8 cellular contexts compared by ENCODE assay signal in the genomic region with DNA sequence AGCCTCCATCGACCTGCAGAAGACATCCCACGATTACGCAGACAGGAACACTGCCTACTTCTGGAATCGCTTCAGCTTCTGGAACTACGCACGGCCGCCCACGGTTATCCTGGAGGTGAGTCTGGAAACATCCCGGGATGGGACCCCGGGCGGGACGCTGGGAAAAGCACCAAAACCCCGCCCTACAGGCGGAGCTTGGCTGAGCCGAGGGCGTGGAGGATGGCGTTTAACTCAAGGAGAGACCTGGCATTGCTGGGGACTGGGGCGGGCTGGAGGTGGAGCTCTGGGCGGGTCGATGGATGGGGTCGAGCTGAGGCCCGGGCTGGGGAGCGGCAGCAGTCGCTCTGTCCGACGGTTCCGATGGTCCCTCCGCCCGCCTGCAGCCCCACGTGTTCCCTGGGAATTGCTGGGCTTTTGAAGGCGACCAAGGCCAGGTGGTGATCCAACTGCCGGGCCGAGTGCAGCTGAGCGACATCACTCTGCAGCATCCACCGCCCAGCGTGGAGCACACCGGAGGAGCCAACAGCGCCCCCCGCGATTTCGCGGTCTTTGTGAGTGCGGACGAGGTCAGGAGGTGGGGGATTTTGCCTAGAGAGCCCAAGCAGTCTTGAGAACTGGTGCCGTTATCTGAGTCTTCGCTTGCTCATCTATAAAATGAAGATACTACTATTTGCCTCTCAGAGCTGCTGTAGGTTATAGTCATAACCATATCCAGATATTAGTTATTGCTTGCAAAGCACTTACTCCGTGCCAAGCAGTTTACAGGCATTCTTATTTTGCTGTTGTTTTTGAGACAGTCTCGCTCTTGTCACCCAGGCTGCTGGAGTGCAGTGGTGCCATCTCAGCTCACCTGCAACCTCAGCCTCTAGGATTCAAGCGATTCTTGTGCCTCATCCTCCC. TPM values are rescaled to one million over a fixed set of nuclear protein-coding genes. Genes with fewer than 3 reads are reported as not detected.
DNase-seq lines count a peak whose midpoint lies in the region; ATAC-seq and TF ChIP-seq lines count a peak whose summit lies in the region.

No MANE protein-coding gene starts in this region.

- H3K36me3 ChIP-seq in neural progenitor cell = peaks cover 3% of the 10 kb centered on the region

- peaks cover 79% of the 10 kb centered on the region for H3F3A ChIP-seq in neural progenitor cell (ENCODE audit: low read depth)

- H3K27ac ChIP-seq in neural progenitor cell = no peak overlapping the region

- H3K4me1 ChIP-seq in neural progenitor cell = peaks cover 14% of the 10 kb centered on the region

- H3K27me3 ChIP-seq in neural progenitor cell = peaks cover 15% of the 10 kb centered on the region

- H3K27ac Mint-ChIP-seq in neural progenitor cell = no peak overlapping the region
- peak overlapping the region; percentile 52 to 91 for H3K27ac Mint-ChIP-seq in stimulated activated naive CD8-positive, alpha-beta T cell treated with anti-CD3 and anti-CD28 coated beads, Interleukin-15, amount 100 ng/mL, for 72 hours

- peak overlapping the region; percentile 52 for H2AFZ ChIP-seq in neural progenitor cell (replicated peaks)

- DNase-seq in Ammon's horn (ENCODE audit: low spot score) (peak; percentile 57), HUDEP-2 (lab: John Stamatoyannopoulos, UW; ENCODE audit: unreplicated experiment in 76 of 76) (peak in 59 of 76 experiments; percentile 18 to 84 (median 58)), fibroblast of pulmonary artery (ENCODE audit: low read depth) (peak; percentile 84), neural progenitor cell (ENCODE audit: low spot score) (peak; percentile 96)
- DNase-seq in activated T-cell treated with anti-CD3 and anti-CD28 coated beads, Interleukin-2, amount 50 U/mL, for 48 hours = peak; percentile 90 to 92
- peak; percentile 82 to 85 for DNase-seq in stimulated activated naive CD8-positive, alpha-beta T cell treated with anti-CD3 and anti-CD28 coated beads, Interleukin-15, amount 100 ng/mL, for 72 hours

- H3K4me2 ChIP-seq in neural progenitor cell = peak overlapping the region; percentile 94

- H3K9ac ChIP-seq in neural progenitor cell = no peak overlapping the region

- H3K4me3 Mint-ChIP-seq in neural progenitor cell = peak overlapping the region; percentile 91
- H3K4me3 Mint-ChIP-seq in stimulated activated naive CD8-positive, alpha-beta T cell treated with anti-CD3 and anti-CD28 coated beads, Interleukin-15, amount 100 ng/mL, for 72 hours = peak overlapping the region; percentile 89 to 95

- H3K27me3 Mint-ChIP-seq in neural progenitor cell (ENCODE audit: insufficient read depth, low read depth) = peaks cover 5% of the 10 kb centered on the region
- H3K27me3 Mint-ChIP-seq in stimulated activated naive CD8-positive, alpha-beta T cell treated with anti-CD3 and anti-CD28 coated beads, Interleukin-15, amount 100 ng/mL, for 72 hours = peaks cover 11% of the 10 kb centered on the region

- H3K4me1 Mint-ChIP-seq in neural progenitor cell = peaks cover 22% of the 10 kb centered on the region
- H3K4me1 Mint-ChIP-seq in stimulated activated naive CD8-positive, alpha-beta T cell treated with anti-CD3 and anti-CD28 coated beads, Interleukin-15, amount 100 ng/mL, for 72 hours = peaks cover 70% of the 10 kb centered on the region

- H3K4me3 ChIP-seq in fibroblast of pulmonary artery (replicated peaks; ENCODE audit: low read depth, low read length) = peak overlapping the region; percentile 61
- H3K4me3 ChIP-seq in neural progenitor cell = peak overlapping the region; percentile 46

- peak; percentile 63 for ATAC-seq in stimulated activated naive CD8-positive, alpha-beta T cell treated with anti-CD3 and anti-CD28 coated beads, Interleukin-15, amount 100 ng/mL, for 72 hours

- H3K79me2 ChIP-seq in neural progenitor cell (ENCODE audit: low read depth) = no peaks in the 10 kb centered on the region

- TF ChIP-seq CTCF in fibroblast of pulmonary artery (IDR thresholded peaks at IDR 0.05; ENCODE audit: low read length, missing control alignments) = peak; percentile 43
- peak; percentile 72 for TF ChIP-seq CTCF in neural progenitor cell (IDR thresholded peaks at IDR 0.05)

- peaks cover 3% of the 10 kb centered on the region for H4K20me1 ChIP-seq in neural progenitor cell (ENCODE audit: low read depth)

- H3K36me3 Mint-ChIP-seq in neural progenitor cell = peaks cover 13% of the 10 kb centered on the region

- TF ChIP-seq POLR2A in GM19099 (IDR thresholded peaks at IDR 0.05; ENCODE audit: extremely low read depth, insufficient read length, low read depth) = peak; percentile 37

- H3K9me3 Mint-ChIP-seq in neural progenitor cell = no peaks in the 10 kb centered on the region
- H3K9me3 Mint-ChIP-seq in stimulated activated naive CD8-positive, alpha-beta T cell treated with anti-CD3 and anti-CD28 coated beads, Interleukin-15, amount 100 ng/mL, for 72 hours = no peaks in the 10 kb centered on the region

- no peaks in the 10 kb centered on the region for H3K9me3 ChIP-seq in neural progenitor cell (ENCODE audit: low read depth)

TF ChIP-seq in PFSK-1, 5 proteins besides CTCF, POLR2A, EP300 and RAD21:
- TF ChIP-seq SIN3A (IDR thresholded peaks at IDR 0.05; ENCODE audit: borderline replicate concordance, insufficient read depth, low read length) = 0 out of 2 replicates have a peak, but pooled peaks have one; percentile 32
- TF ChIP-seq FOXP2 (optimal IDR thresholded peaks at IDR 0.05; ENCODE audit: borderline replicate concordance, extremely low read depth, extremely low read length, insufficient read depth) = no peak
- no peak for TF ChIP-seq REST (IDR thresholded peaks at IDR 0.05; ENCODE audit: insufficient read depth in 1 of 2, low read depth in 2 of 2, low read length in 2 of 2)
- TF ChIP-seq POLR2AphosphoS5 (IDR thresholded peaks at IDR 0.05; ENCODE audit: low read depth, low read length) = peak; percentile 77
- TF ChIP-seq TAF1 (IDR thresholded peaks at IDR 0.05; ENCODE audit: borderline replicate concordance, insufficient read depth, low read length) = peak; percentile 55; the same call in 1 of the 2 replicates

RNA-seq across cellular contexts. Expression of gene SPAG4, which starts 3.8 kb away (rescaled TPM):
- 10.2 TPM for polyA plus RNA-seq in PFSK-1 (2012; ENCODE audit: insufficient read length, low read depth)
- total RNA-seq in neural progenitor cell (ENCODE audit: low replicate concordance) = 3.3 and 6.9 TPM in 2 replicates

RNA-seq across cellular contexts. Expression of gene CPNE1, which starts 45.3 kb away (rescaled TPM):
- polyA plus RNA-seq in PFSK-1 (2012; ENCODE audit: insufficient read length, low read depth) = 429 TPM
- total RNA-seq in neural progenitor cell (ENCODE audit: low replicate concordance) = 140 and 189 TPM in 2 replicates

RNA-seq across cellular contexts. Expression of gene RBM12, which starts 45.3 kb away (rescaled TPM):
- polyA plus RNA-seq in PFSK-1 (2012; ENCODE audit: insufficient read length, low read depth) = 27.7 TPM
- total RNA-seq in neural progenitor cell (ENCODE audit: low replicate concordance) = 82.8 and 112 TPM in 2 replicates
